ENCODE assay signal across 1 cellular context in genomic region chr6:8279094-8279805, GRCh38.
TF ChIP-seq lines count a peak whose summit lies in the region.

No MANE protein-coding gene starts in this region.

TF ChIP-seq in SK-N-SH treated with all-trans-retinoic acid at 6 μM for 48 hours, 23 proteins besides CTCF, POLR2A, EP300 and RAD21 (continued from another document):
- TF ChIP-seq CREB5 (CRISPR knock-in tag; IDR thresholded peaks at IDR 0.05; ENCODE audit: low read depth) (0 out of 2 replicates have a peak, but pooled peaks have one; percentile 39), ZNF70 (CRISPR knock-in tag; IDR thresholded peaks at IDR 0.05) (no peak), ESRRG (CRISPR knock-in tag; IDR thresholded peaks at IDR 0.05) (no peak), CSRNP3 (CRISPR knock-in tag; IDR thresholded peaks at IDR 0.05) (no peak), ISL1 (CRISPR knock-in tag; IDR thresholded peaks at IDR 0.05) (peak; percentile 90), ZFP30 (CRISPR knock-in tag; IDR thresholded peaks at IDR 0.05) (peak; percentile 40; the same call in 1 of the 2 replicates), PPARA (CRISPR knock-in tag; IDR thresholded peaks at IDR 0.05; ENCODE audit: borderline replicate concordance) (no peak)
